ENCODE assay signal across 1 cellular context in genomic region chr7:2243483-2243840, GRCh38.
TF ChIP-seq lines count a peak whose summit lies in the region.

No MANE protein-coding gene starts in this region.

TF ChIP-seq in H1, 55 proteins besides CTCF, POLR2A, EP300 and RAD21:
- TF ChIP-seq SUZ12 (IDR thresholded peaks at IDR 0.05; ENCODE audit: low read length) = no peak
- TF ChIP-seq CHD1 (IDR thresholded peaks at IDR 0.05; ENCODE audit: low read depth, low read length) = no peak
